In the genomic region with DNA sequence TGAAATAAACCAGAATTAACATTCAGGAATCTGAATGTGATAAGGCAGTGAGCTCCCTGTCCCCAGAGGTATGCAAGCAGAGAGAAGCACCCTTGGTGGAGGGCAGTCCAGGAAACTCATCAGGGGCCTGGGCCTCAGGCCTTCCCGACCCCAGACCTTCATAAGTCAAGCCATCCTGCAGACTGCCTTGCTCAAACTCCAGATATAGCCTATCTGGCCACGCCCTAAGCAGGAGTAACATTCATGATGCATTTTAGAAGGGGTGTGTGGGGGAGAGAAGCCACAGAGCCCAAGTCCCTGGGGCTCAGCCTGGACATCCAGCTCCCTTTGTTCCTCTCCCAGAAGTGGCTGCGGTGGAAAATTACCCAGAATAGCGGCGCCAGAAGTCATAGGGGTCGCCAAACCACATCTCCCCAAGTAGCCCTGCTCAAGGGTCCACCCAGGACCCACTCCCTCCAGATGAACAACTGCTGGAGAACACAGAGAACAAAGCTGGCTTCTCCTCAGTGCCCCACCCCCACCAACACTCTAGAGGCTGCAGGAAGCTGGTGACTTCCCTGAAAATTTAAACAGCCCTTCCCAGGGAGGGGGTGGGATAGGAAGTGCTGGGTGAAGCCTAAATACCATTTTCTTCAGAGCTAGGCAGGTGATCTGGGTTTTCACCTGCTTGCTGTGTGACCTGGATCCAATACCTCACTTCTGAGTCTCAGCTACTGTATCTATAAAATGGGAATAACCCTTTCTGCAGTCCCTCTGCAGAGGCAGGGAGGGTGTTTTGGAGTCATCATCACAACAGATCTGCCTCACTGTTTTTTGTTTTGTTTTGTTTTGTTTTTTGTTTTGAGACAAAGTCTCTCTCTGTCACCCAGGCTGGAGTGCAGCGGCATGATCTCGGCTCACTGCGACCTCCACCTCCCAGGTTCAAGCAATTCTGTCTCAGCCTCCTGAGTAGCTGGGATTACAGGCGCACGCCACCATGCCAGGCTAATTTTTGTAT, we compare ENCODE assay signal across 8 cellular contexts. TPM values are rescaled to one million over a fixed set of nuclear protein-coding genes. Genes with fewer than 3 reads are reported as not detected.
A peak's percentile ranks its signal among the peaks of the same experiment; 100 is the strongest.
DNase-seq lines count a peak whose midpoint lies in the region; ATAC-seq and TF ChIP-seq lines count a peak whose summit lies in the region.

No MANE protein-coding gene starts in this region.

- intact Hi-C loops in testis (cut with DNase I; ENCODE audit: low total_unique reads) = no loop called here

- H3K9me3 Mint-ChIP-seq in brain = peaks cover 0 to 12% (median 0%) of the 10 kb centered on the region in 5 experiments

- H3K4me3 Mint-ChIP-seq in brain = peak overlapping the region; percentile 87 to 94 (median 90)

- no peaks in the 10 kb centered on the region for H3K36me3 Mint-ChIP-seq in brain

- DNase-seq in NCI-H146 (lab: John Stamatoyannopoulos, UW) (peak; percentile 16), NCI-H146 treated with DMSO at 0.1 percent for 48 hours (lab: John Stamatoyannopoulos, UW; ENCODE audit: unreplicated experiment) (no peak), NCI-H510A (lab: John Stamatoyannopoulos, UW) (peak; percentile 54), testis (peak; percentile 78), NCI-H2227 (lab: John Stamatoyannopoulos, UW; ENCODE audit: unreplicated experiment) (no peak)

- H3K4me3 ChIP-seq in testis = no peak overlapping the region

- no peaks in the 10 kb centered on the region for H3K9me3 ChIP-seq in testis

- peaks cover 74% of the 10 kb centered on the region for H3K4me1 ChIP-seq in testis

- peaks cover 71% of the 10 kb centered on the region for H3K4me1 Mint-ChIP-seq in brain

- H3K27me3 ChIP-seq in layer of hippocampus (ENCODE audit: control insufficient read depth, insufficient read depth, low read length) (no peaks in the 10 kb centered on the region), testis (no peaks in the 10 kb centered on the region)

- H3K27ac Mint-ChIP-seq in brain = peak overlapping the region; percentile 74 to 98 (median 96)

- H3K27ac ChIP-seq in layer of hippocampus (ENCODE audit: low read depth, low read length) = peak overlapping the region; percentile 99
- H3K27ac ChIP-seq in testis = peak overlapping the region; percentile 95 to 98

- H3K36me3 ChIP-seq in testis (ENCODE audit: low read depth, missing control alignments) = no peaks in the 10 kb centered on the region

- TF ChIP-seq CTCF in brain (conservative IDR thresholded peaks at IDR 0.05) (no peak), testis (IDR thresholded peaks at IDR 0.05) (no peak)

- H3K27me3 Mint-ChIP-seq in brain = peaks cover 5% of the 10 kb centered on the region

- WGBS in testis, 2 donors = 53 to 56% methylated on average over 10 to 11 of the region's 11 CpGs

- TF ChIP-seq POLR2A in testis (IDR thresholded peaks at IDR 0.05) = no peak

- ATAC-seq in HG02759 (IDR thresholded peaks at IDR 0.05; ENCODE audit: unreplicated experiment) = no peak

RNA-seq across cellular contexts. Expression of a gene that starts 1.5 kb away (rescaled TPM):
- 39.4 TPM for polyA plus RNA-seq in brain (ENCODE audit: insufficient read depth, low read depth, low replicate concordance)
- 100 to 1,000 TPM; 239 to 256 TPM for total RNA-seq in testis
- 142 TPM for polyA plus RNA-seq in testis (ENCODE audit: insufficient read depth, low read depth, low replicate concordance)

Comparison
In these comparisons a context has a peak if more than half of its experiments do, and no peak if none do; other contexts are left out.
1. DNase-seq: peak in NCI-H146 (single experiment), NCI-H510A (single experiment) and testis (single experiment); none in NCI-H146 treated with DMSO at 0.1 percent for 48 hours (single experiment) and NCI-H2227 (single experiment).